ENCODE assay signal across 8 cellular contexts in genomic region chr17:29140051-29140582, GRCh38. TPM values are rescaled to one million over a fixed set of nuclear protein-coding genes. Genes with fewer than 3 reads are reported as not detected.
A peak's percentile ranks its signal among the peaks of the same experiment; 100 is the strongest.
DNase-seq lines count a peak whose midpoint lies in the region; ATAC-seq and TF ChIP-seq lines count a peak whose summit lies in the region.

No MANE protein-coding gene starts in this region.

- H3K4me1 ChIP-seq in PC-3 (ENCODE audit: insufficient read depth, low read length) (peaks cover 23% of the 10 kb centered on the region), neuron (ENCODE audit: insufficient read depth, low read length) (peaks cover 34% of the 10 kb centered on the region), stomach smooth muscle (ENCODE audit: control insufficient read depth, insufficient read depth, low read length) (peaks cover 35% of the 10 kb centered on the region)

- H3K27ac ChIP-seq in PC-3 (ENCODE audit: low read length) (no peak overlapping the region), stomach smooth muscle (ENCODE audit: low read length) (peak overlapping the region; percentile 78)

- no peaks in the 10 kb centered on the region for H3K9me2 ChIP-seq in PC-3 (replicated peaks; ENCODE audit: low read length)

- H3K36me3 Mint-ChIP-seq in activated T-cell treated with anti-CD3 and anti-CD28 coated beads, Interleukin-2, amount 50 U/mL, for 24 hours (ENCODE audit: low read depth) = peaks cover 20% of the 10 kb centered on the region

- peaks cover 84% of the 10 kb centered on the region for H3K4me1 Mint-ChIP-seq in activated T-cell treated with anti-CD3 and anti-CD28 coated beads, Interleukin-2, amount 50 U/mL, for 24 hours (ENCODE audit: low read depth)

- POLR2A ChIA-PET in PC-3 (lab: Charles Lee; ENCODE audit: unreplicated experiment) = interaction anchor here (0.7 kb wide), 1 partner anchor 487 kb away, joined by 7 read pairs; no protein-coding TSS in a partner anchor

- TF ChIP-seq CTCF in PC-3 (conservative IDR thresholded peaks at IDR 0.05; ENCODE audit: low read depth, low read length) = no peak

- H3K27me3 Mint-ChIP-seq in activated T-cell treated with anti-CD3 and anti-CD28 coated beads, Interleukin-2, amount 50 U/mL, for 24 hours = no peaks in the 10 kb centered on the region

- H3K9ac ChIP-seq in PC-3 (ENCODE audit: low read length) (no peak overlapping the region), stomach smooth muscle (ENCODE audit: low read length in 2 of 2) (peak overlapping the region; percentile 65 to 71)

- ATAC-seq in HG02678 (IDR thresholded peaks at IDR 0.05; ENCODE audit: unreplicated experiment) (peak; percentile 47), PC-3 (peak; percentile 66)

- H3K4me3 ChIP-seq in PC-3 (ENCODE audit: low read length) = no peak overlapping the region
- peak overlapping the region; percentile 46 for H3K4me3 ChIP-seq in neuron (ENCODE audit: low read length)
- H3K4me3 ChIP-seq in stomach smooth muscle (ENCODE audit: low read length in 2 of 2) = peak overlapping the region; percentile 53 to 73

- BruUV-seq in PC-3 (replicated peaks; lab: Mats Ljungman, UMichigan) = no TSS peak

- no peaks in the 10 kb centered on the region for H3K27me3 ChIP-seq in PC-3 (ENCODE audit: low read length)
- no peaks in the 10 kb centered on the region for H3K27me3 ChIP-seq in neuron (ENCODE audit: insufficient read depth, low read length)
- no peaks in the 10 kb centered on the region for H3K27me3 ChIP-seq in stomach smooth muscle (ENCODE audit: control insufficient read depth in 1 of 2, insufficient read depth in 2 of 2, low read length in 2 of 2)

- no peaks in the 10 kb centered on the region for H3K79me2 ChIP-seq in PC-3 (ENCODE audit: low read length)

- H3K9me3 Mint-ChIP-seq in activated T-cell treated with anti-CD3 and anti-CD28 coated beads, Interleukin-2, amount 50 U/mL, for 24 hours = no peaks in the 10 kb centered on the region

- CTCF ChIA-PET in PC-3 (lab: Charles Lee) = interaction anchor here (0.8 kb wide), 1 partner anchor 16 kb away, joined by 5 read pairs; no protein-coding TSS in a partner anchor

- no peaks in the 10 kb centered on the region for H3F3A ChIP-seq in PC-3 (ENCODE audit: low read length, unreplicated experiment)

- H3K9me3 ChIP-seq in PC-3 (ENCODE audit: low read length) (no peaks in the 10 kb centered on the region), neuron (ENCODE audit: low read length) (no peaks in the 10 kb centered on the region), stomach smooth muscle (ENCODE audit: control insufficient read depth in 2 of 2, low read length in 2 of 2) (no peaks in the 10 kb centered on the region)

- no peaks in the 10 kb centered on the region for H4K20me1 ChIP-seq in PC-3 (ENCODE audit: low read length)

- H3K36me3 ChIP-seq in PC-3 (ENCODE audit: low read depth, low read length) (no peaks in the 10 kb centered on the region), neuron (ENCODE audit: insufficient read depth, low read length) (no peaks in the 10 kb centered on the region), stomach smooth muscle (ENCODE audit: control insufficient read depth in 2 of 2, insufficient read depth in 2 of 2, low read length in 2 of 2) (peaks cover 0 to 4% of the 10 kb centered on the region in 2 donors)

- H3K27ac Mint-ChIP-seq in activated T-cell treated with anti-CD3 and anti-CD28 coated beads, Interleukin-2, amount 50 U/mL, for 24 hours = peak overlapping the region; percentile 95

- H2AFZ ChIP-seq in PC-3 (ENCODE audit: low read length) (no peak overlapping the region), neuron (ENCODE audit: low read depth, low read length) (no peak overlapping the region)

- H3K4me2 ChIP-seq in PC-3 (ENCODE audit: low read length) = no peak overlapping the region

- peak; percentile 91 for DNase-seq in GM03348 (ENCODE audit: low spot score)
- peak; percentile 15 for DNase-seq in PC-3
- peak; percentile 87 for DNase-seq in activated T-cell treated with anti-CD3 and anti-CD28 coated beads, Interleukin-2, amount 50 U/mL, for 24 hours
- DNase-seq in fibroblast of gingiva (ENCODE audit: low read depth) = peak; percentile 65
- DNase-seq in NCI-H1105 (lab: John Stamatoyannopoulos, UW) = no peak

- H3K4me3 Mint-ChIP-seq in activated T-cell treated with anti-CD3 and anti-CD28 coated beads, Interleukin-2, amount 50 U/mL, for 24 hours = peak overlapping the region; percentile 93

- intact Hi-C loops in PC-3 (cut with micrococcal nuclease) = no loop called here

RNA-seq across cellular contexts. Expression of gene MYO18A, which starts 40.1 kb away (rescaled TPM):
- total RNA-seq in PC-3 (2014; rRNA removed) = 28.0 and 36.1 TPM in 2 replicates
